Comparison of ENCODE assay signal across 9 cellular contexts in the genomic region with DNA sequence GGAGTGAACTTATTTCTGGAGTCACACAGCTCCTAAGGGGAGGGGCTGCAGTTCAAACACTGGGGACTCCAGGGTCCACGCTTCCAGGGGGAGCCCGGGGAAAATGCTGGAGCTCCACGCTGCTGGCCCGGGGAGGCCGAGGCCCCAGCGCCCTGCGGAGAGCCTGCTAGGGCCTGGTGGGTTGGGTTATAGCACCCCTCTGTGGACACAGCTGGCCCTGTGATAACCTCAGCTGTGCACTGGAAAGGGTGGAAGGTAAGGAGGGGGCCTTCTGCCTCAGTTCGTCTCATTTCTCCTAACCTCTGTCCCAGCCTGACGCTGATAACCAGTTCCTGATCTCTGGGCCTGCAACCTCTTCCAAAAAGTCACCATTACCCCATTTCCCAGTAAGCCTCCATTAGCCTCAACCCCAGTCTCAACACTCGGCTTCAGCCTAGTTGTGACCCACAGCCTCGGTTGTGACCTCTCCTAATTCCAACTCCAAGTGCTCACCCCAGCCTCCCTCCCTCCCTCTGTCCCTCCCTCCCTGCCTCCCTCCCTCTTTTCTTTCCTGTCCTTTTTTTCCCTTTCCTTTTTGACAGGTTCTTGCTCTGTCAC. TPM values are rescaled to one million over a fixed set of nuclear protein-coding genes. Genes with fewer than 3 reads are reported as not detected.
DNase-seq lines count a peak whose midpoint lies in the region; ATAC-seq, FAIRE-seq and TF ChIP-seq lines count a peak whose summit lies in the region.
"Had no signal": no experiment of that assay in that cellular context is flagged by ENCODE, and none has a peak within 500 bp of the region (broad histone marks: within the 10 kb centered on the region; RNA-seq: fewer than 3 reads in every experiment).

No MANE protein-coding gene starts in this region.

- ATAC-seq in GM21447 (IDR thresholded peaks at IDR 0.05; ENCODE audit: unreplicated experiment) = no peak

- DNase-seq in GM06990 (ENCODE audit: extremely low read depth, insufficient read length) = no peak
- peak; percentile 39 for DNase-seq in M059J (ENCODE audit: low read depth)
- peak; percentile 41 to 59 for DNase-seq in activated CD4-positive, alpha-beta T cell treated with anti-CD3 and anti-CD28 coated beads, Interleukin-2, amount 50 U/mL, for 48 hours
- DNase-seq in epithelial cell of proximal tubule (ENCODE audit: low read depth) = no peak
- DNase-seq in myocyte (ENCODE audit: low read depth) = peak; percentile 53
- peak; percentile 43 for DNase-seq in urothelium cell line (ENCODE audit: low spot score)
- DNase-seq in NCI-H187 (lab: John Stamatoyannopoulos, UW) = no peak

- H3K4me3 ChIP-seq in GM06990 (replicated peaks; ENCODE audit: low read depth, low read length) (no peak overlapping the region), epithelial cell of proximal tubule (ENCODE audit: low read depth, low read length) (no peak overlapping the region)

- FAIRE-seq in urothelium cell line (lab: Jason Lieb, UNC) = no peak

- H3K27me3 ChIP-seq in GM06990 (replicated peaks; ENCODE audit: control insufficient read depth, insufficient read depth, low read length) = no peaks in the 10 kb centered on the region

- H3K36me3 ChIP-seq in GM06990 (ENCODE audit: control insufficient read depth, insufficient read depth, low read length) = no peaks in the 10 kb centered on the region

- peak; percentile 70 for TF ChIP-seq CTCF in GM06990 (IDR thresholded peaks at IDR 0.05; ENCODE audit: insufficient read depth, low read length, poor library complexity, severe bottlenecking)
- peak; percentile 76 for TF ChIP-seq CTCF in epithelial cell of proximal tubule (conservative IDR thresholded peaks at IDR 0.05; ENCODE audit: low read depth, low read length)

RNA-seq across cellular contexts. Expression of a gene that starts 7.1 kb away (rescaled TPM):
- 30.7 and 36.9 TPM in 2 replicates for total RNA-seq in M059J (2014; rRNA removed; shearing (Covaris generic))
- total RNA-seq in epithelial cell of proximal tubule (64.6 and 98.1 TPM in 2 replicates), myocyte (4.3 and 5.3 TPM in 2 replicates)
- 70.5 TPM for polyA plus RNA-seq in myocyte (2012)

RNA-seq across cellular contexts. Expression of a gene that starts 13.4 kb away (rescaled TPM):
- total RNA-seq in M059J (2014; rRNA removed; shearing (Covaris generic)) = not detected in 2 replicates
- total RNA-seq in epithelial cell of proximal tubule (not detected in 2 replicates), myocyte (0.10 TPM in 1 of 2 replicates, not detected in the other)
- polyA plus RNA-seq in myocyte (2012) = not detected
- total RNA-seq: activated CD8-positive, alpha-beta memory T cell treated with anti-CD3 and anti-CD28 coated beads for 36 hours had no signal

Comparison
In these comparisons a context has a peak if more than half of its experiments do, and no peak if none do; other contexts are left out.
1. DNase-seq: peak in M059J (single experiment), activated CD4-positive, alpha-beta T cell treated with anti-CD3 and anti-CD28 coated beads, Interleukin-2, amount 50 U/mL, for 48 hours (2 of 2), myocyte (single experiment) and urothelium cell line (single experiment); none in GM06990 (single experiment), epithelial cell of proximal tubule (single experiment) and NCI-H187 (0 of 2).